In the genomic region with DNA sequence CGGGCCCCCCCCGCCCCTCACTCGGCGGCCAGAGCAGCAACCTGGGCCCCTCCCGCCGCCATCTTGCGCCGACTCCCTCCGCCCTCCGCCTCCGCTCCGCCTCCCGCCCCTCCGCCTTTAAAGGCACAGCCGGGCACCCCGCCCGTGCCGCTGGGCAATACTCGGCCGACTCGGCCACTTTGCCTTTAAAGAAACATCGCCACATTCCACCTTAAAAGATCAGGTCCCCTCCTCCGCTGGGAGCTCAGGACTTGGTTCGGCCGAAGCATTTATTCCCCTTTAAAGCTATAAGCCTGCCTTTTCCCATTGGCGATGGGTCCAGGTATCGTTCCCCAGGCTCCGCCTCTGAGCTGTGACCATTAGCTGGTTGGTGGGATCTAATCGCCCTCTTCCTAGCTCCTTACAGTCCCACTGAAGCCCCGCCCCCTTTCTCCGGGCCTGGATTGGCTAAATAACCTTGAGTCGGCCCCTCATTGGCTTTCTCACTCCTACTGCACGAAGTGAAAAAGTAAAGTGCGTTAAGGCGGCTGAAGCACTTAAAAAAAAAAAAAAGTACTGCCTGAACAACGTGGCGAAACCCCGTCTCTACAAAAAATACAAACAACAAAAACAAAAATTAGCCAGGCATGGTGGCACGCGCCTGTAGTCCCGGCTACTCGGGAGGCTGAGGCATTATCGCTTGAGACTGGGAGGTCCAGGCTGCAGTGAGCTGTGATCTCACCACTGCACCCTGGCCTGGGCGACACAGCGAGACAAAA, we compare ENCODE assay signal across 8 cellular contexts. TPM values are rescaled to one million over a fixed set of nuclear protein-coding genes. Genes with fewer than 3 reads are reported as not detected.
DNase-seq lines count a peak whose midpoint lies in the region; ATAC-seq and TF ChIP-seq lines count a peak whose summit lies in the region.

A gene with protein sequence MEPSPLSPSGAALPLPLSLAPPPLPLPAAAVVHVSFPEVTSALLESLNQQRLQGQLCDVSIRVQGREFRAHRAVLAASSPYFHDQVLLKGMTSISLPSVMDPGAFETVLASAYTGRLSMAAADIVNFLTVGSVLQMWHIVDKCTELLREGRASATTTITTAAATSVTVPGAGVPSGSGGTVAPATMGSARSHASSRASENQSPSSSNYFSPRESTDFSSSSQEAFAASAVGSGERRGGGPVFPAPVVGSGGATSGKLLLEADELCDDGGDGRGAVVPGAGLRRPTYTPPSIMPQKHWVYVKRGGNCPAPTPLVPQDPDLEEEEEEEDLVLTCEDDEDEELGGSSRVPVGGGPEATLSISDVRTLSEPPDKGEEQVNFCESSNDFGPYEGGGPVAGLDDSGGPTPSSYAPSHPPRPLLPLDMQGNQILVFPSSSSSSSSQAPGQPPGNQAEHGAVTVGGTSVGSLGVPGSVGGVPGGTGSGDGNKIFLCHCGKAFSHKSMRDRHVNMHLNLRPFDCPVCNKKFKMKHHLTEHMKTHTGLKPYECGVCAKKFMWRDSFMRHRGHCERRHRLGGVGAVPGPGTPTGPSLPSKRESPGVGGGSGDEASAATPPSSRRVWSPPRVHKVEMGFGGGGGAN (minus strand): TSS at position 77 of the 758 bp plus-strand sequence. CDS start 828 bp downstream, outside the sequence.

- H3K4me3 ChIP-seq in thoracic aorta, result peak within 1 kb of the TSS; percentile 76

- peak; percentile 82 for ATAC-seq in SK-N-SH treated with all-trans-retinoic acid at 6 μM for 48 hours
- ATAC-seq in activated naive CD4-positive, alpha-beta T cell treated with anti-CD3 and anti-CD28 coated beads, Interleukin-2, amount 50 U/mL, for 72 hours, result peak; percentile 59 to 74
- peak; percentile 67 for ATAC-seq in omental fat pad (ENCODE audit: low FRiP score)
- peak; percentile 88 for ATAC-seq in thoracic aorta (ENCODE audit: insufficient number of reproducible peaks, low FRiP score, low read depth)

- H3K27ac ChIP-seq in thoracic aorta, result peak within 1 kb of the TSS; percentile 66 to 75

- peak; percentile 87 for DNase-seq in GF-D8 (lab: John Stamatoyannopoulos, UW)
- DNase-seq in HFFc6, result peak; percentile 99
- peak; percentile 92 for DNase-seq in NCI-H1092 (lab: John Stamatoyannopoulos, UW)
- peak; percentile 91 to 95 for DNase-seq in activated naive CD4-positive, alpha-beta T cell treated with anti-CD3 and anti-CD28 coated beads, Interleukin-2, amount 50 U/mL, for 72 hours (ENCODE audit: low spot score in 2 of 2)
- DNase-seq in glomerular endothelial cell (ENCODE audit: extremely low read depth, low read depth, low spot score), result peak; percentile 99
- peak; percentile 99 for DNase-seq in omental fat pad (ENCODE audit: low spot score)
- DNase-seq in thoracic aorta (ENCODE audit: low spot score), result peak; percentile 100

- H3K9me3 Mint-ChIP-seq in HFFc6, result no peaks in the 10 kb centered on the region
- H3K9me3 Mint-ChIP-seq in activated naive CD4-positive, alpha-beta T cell treated with anti-CD3 and anti-CD28 coated beads, Interleukin-2, amount 50 U/mL, for 72 hours, result no peaks in the 10 kb centered on the region

- H3K36me3 Mint-ChIP-seq in HFFc6 (ENCODE audit: low read depth), result peaks cover 51% of the 10 kb centered on the region
- H3K36me3 Mint-ChIP-seq in activated naive CD4-positive, alpha-beta T cell treated with anti-CD3 and anti-CD28 coated beads, Interleukin-2, amount 50 U/mL, for 72 hours, result peaks cover 41 to 62% of the 10 kb centered on the region in 2 donors

- H3K9me3 ChIP-seq in thoracic aorta, result no peaks in the 10 kb centered on the region

- peak within 1 kb of the TSS; percentile 97 for H3K27ac Mint-ChIP-seq in HFFc6
- H3K27ac Mint-ChIP-seq in activated naive CD4-positive, alpha-beta T cell treated with anti-CD3 and anti-CD28 coated beads, Interleukin-2, amount 50 U/mL, for 72 hours, result peak within 1 kb of the TSS; percentile 98 to 99

- peak within 1 kb of the TSS; percentile 92 for H3K4me3 Mint-ChIP-seq in HFFc6

- H3K4me1 Mint-ChIP-seq in HFFc6 (ENCODE audit: low read depth), result peaks cover 64% of the 10 kb centered on the region

- no peaks in the 10 kb centered on the region for H3K27me3 ChIP-seq in thoracic aorta (replicated peaks; ENCODE audit: insufficient read depth)

- no peak for TF ChIP-seq CTCF in HFFc6 (IDR thresholded peaks at IDR 0.05)
- TF ChIP-seq CTCF in omental fat pad (IDR thresholded peaks at IDR 0.05), result peak in 1 of 3 donors; percentile 5
- TF ChIP-seq CTCF in thoracic aorta (IDR thresholded peaks at IDR 0.05), result no peak

- H3K27me3 Mint-ChIP-seq in HFFc6 (ENCODE audit: insufficient read depth), result peaks cover 6% of the 10 kb centered on the region

- peaks cover 52 to 69% of the 10 kb centered on the region in 2 donors for H3K4me1 ChIP-seq in thoracic aorta (ENCODE audit: control insufficient read depth in 1 of 2, low read depth in 2 of 2)

- peaks cover 16% of the 10 kb centered on the region for H3K36me3 ChIP-seq in thoracic aorta

TF ChIP-seq in SK-N-SH treated with all-trans-retinoic acid at 6 μM for 48 hours, 23 proteins besides CTCF, POLR2A, EP300 and RAD21 (continues in another document):
- TF ChIP-seq, protein P1, sequence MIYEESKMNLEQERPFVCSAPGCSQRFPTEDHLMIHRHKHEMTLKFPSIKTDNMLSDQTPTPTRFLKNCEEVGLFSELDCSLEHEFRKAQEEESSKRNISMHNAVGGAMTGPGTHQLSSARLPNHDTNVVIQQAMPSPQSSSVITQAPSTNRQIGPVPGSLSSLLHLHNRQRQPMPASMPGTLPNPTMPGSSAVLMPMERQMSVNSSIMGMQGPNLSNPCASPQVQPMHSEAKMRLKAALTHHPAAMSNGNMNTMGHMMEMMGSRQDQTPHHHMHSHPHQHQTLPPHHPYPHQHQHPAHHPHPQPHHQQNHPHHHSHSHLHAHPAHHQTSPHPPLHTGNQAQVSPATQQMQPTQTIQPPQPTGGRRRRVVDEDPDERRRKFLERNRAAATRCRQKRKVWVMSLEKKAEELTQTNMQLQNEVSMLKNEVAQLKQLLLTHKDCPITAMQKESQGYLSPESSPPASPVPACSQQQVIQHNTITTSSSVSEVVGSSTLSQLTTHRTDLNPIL (CRISPR knock-in tag; IDR thresholded peaks at IDR 0.05; ENCODE audit: low read depth), result no peak
- TF ChIP-seq, protein P2, sequence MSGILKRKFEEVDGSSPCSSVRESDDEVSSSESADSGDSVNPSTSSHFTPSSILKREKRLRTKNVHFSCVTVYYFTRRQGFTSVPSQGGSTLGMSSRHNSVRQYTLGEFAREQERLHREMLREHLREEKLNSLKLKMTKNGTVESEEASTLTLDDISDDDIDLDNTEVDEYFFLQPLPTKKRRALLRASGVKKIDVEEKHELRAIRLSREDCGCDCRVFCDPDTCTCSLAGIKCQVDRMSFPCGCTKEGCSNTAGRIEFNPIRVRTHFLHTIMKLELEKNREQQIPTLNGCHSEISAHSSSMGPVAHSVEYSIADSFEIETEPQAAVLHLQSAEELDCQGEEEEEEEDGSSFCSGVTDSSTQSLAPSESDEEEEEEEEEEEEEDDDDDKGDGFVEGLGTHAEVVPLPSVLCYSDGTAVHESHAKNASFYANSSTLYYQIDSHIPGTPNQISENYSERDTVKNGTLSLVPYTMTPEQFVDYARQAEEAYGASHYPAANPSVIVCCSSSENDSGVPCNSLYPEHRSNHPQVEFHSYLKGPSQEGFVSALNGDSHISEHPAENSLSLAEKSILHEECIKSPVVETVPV (CRISPR knock-in tag; IDR thresholded peaks at IDR 0.05), result no peak
- TF ChIP-seq PPARA (CRISPR knock-in tag; IDR thresholded peaks at IDR 0.05; ENCODE audit: borderline replicate concordance) (no peak), ZNF70 (CRISPR knock-in tag; IDR thresholded peaks at IDR 0.05) (no peak), SNAI2 (CRISPR knock-in tag; IDR thresholded peaks at IDR 0.05) (no peak), ZNF8 (CRISPR knock-in tag; IDR thresholded peaks at IDR 0.05) (no peak), OSR1 (CRISPR knock-in tag; IDR thresholded peaks at IDR 0.05) (no peak), TCF4 (CRISPR knock-in tag; IDR thresholded peaks at IDR 0.05; ENCODE audit: borderline replicate concordance) (no peak), RARB (CRISPR knock-in tag; IDR thresholded peaks at IDR 0.05) (no peak), GLIS3 (CRISPR knock-in tag; IDR thresholded peaks at IDR 0.05) (no peak), ZFP3 (CRISPR knock-in tag; IDR thresholded peaks at IDR 0.05) (no peak)
- TF ChIP-seq, protein P3, sequence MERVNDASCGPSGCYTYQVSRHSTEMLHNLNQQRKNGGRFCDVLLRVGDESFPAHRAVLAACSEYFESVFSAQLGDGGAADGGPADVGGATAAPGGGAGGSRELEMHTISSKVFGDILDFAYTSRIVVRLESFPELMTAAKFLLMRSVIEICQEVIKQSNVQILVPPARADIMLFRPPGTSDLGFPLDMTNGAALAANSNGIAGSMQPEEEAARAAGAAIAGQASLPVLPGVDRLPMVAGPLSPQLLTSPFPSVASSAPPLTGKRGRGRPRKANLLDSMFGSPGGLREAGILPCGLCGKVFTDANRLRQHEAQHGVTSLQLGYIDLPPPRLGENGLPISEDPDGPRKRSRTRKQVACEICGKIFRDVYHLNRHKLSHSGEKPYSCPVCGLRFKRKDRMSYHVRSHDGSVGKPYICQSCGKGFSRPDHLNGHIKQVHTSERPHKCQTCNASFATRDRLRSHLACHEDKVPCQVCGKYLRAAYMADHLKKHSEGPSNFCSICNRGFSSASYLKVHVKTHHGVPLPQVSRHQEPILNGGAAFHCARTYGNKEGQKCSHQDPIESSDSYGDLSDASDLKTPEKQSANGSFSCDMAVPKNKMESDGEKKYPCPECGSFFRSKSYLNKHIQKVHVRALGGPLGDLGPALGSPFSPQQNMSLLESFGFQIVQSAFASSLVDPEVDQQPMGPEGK (CRISPR knock-in tag; IDR thresholded peaks at IDR 0.05; ENCODE audit: borderline replicate concordance), result no peak
- TF ChIP-seq, protein P4, sequence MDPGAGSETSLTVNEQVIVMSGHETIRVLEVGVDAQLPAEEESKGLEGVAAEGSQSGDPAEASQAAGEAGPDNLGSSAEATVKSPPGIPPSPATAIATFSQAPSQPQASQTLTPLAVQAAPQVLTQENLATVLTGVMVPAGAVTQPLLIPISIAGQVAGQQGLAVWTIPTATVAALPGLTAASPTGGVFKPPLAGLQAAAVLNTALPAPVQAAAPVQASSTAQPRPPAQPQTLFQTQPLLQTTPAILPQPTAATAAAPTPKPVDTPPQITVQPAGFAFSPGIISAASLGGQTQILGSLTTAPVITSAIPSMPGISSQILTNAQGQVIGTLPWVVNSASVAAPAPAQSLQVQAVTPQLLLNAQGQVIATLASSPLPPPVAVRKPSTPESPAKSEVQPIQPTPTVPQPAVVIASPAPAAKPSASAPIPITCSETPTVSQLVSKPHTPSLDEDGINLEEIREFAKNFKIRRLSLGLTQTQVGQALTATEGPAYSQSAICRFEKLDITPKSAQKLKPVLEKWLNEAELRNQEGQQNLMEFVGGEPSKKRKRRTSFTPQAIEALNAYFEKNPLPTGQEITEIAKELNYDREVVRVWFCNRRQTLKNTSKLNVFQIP (CRISPR knock-in tag; IDR thresholded peaks at IDR 0.05; ENCODE audit: borderline replicate concordance, low read depth), result no peak

RNA-seq across cellular contexts. Expression of the gene that starts here (rescaled TPM):
- total RNA-seq in HFFc6 (2021; fragmentation: NEBNext Ultra II Directional; extraction: Animal tissue kit (Norgen Biotek cat#: 25700)), result 10 to 100 TPM; 15.2 to 19.9 (median 17.0) TPM
- total RNA-seq in activated naive CD4-positive, alpha-beta T cell treated with anti-CD3 and anti-CD28 coated beads, Interleukin-2, amount 50 U/mL, for 72 hours, result 10 to 100 TPM; 12.2 to 18.2 TPM
- 11.0 and 12.4 TPM in 2 replicates for total RNA-seq in glomerular endothelial cell
- 10 to 100 TPM; 10.7 to 15.3 (median 11.6) TPM for total RNA-seq in omental fat pad
- total RNA-seq in thoracic aorta, result 10 to 100 TPM; 15.0 to 29.5 TPM

Comparison
In these comparisons a context has a peak if more than half of its experiments do, and no peak if none do; other contexts are left out.
1. Peak in every context shown above with its lines: DNase-seq, ATAC-seq, H3K4me3 ChIP-seq and H3K27ac ChIP-seq.